Comparison of ENCODE assay signal across 23 cellular contexts in the genomic region with DNA sequence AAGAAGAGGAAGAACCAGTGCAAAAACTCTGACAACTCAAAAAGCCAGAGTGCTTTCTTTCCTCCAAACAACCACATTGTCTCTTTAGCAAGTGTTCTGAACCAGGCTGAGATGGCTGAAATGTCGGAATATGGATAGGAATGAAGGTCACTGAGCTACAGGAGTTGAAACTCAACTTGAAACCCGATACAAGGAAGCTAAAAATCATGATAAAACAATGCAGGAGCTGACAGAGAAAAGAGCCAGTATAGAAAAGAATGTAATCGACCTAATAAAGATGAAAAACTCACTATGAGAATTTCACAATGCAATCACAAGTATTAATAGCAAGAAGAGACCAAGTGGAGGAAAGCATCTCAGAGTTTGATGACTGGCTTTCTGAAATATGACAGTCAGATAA. TPM values are rescaled to one million over a fixed set of nuclear protein-coding genes. Genes with fewer than 3 reads are reported as not detected.
DNase-seq lines count a peak whose midpoint lies in the region; ATAC-seq and TF ChIP-seq lines count a peak whose summit lies in the region.
"Had no signal": no experiment of that assay in that cellular context is flagged by ENCODE, and none has a peak within 500 bp of the region (broad histone marks: within the 10 kb centered on the region; RNA-seq: fewer than 3 reads in every experiment).

No MANE protein-coding gene starts in this region.

- H4K20me1 ChIP-seq in H9 (ENCODE audit: control insufficient read depth, insufficient read depth, insufficient read length), result no peaks in the 10 kb centered on the region

- H3K23me2 ChIP-seq in H9 (ENCODE audit: insufficient read length, low read depth, low read length, poor library complexity, severe bottlenecking), result no peaks in the 10 kb centered on the region

- H3K4ac ChIP-seq in H9 (ENCODE audit: low read depth, low read length), result no peak overlapping the region

- H3K9me3 ChIP-seq in H9 (ENCODE audit: control insufficient read depth, low read depth, low read length) (no peaks in the 10 kb centered on the region), parathyroid adenoma (ENCODE audit: control insufficient read depth, low read length) (no peaks in the 10 kb centered on the region)
- H3K9me3 ChIP-seq: Caco-2, Peyer's patch had no signal

- no peak overlapping the region for H4K91ac ChIP-seq in H9 (ENCODE audit: insufficient read length, low read depth, low read length)

- no peaks in the 10 kb centered on the region for H3K36me3 ChIP-seq in parathyroid adenoma (ENCODE audit: control insufficient read depth, insufficient read depth, low read length)
- H3K36me3 ChIP-seq: Peyer's patch had no signal

- no peak overlapping the region for H3K27ac ChIP-seq in H9 (ENCODE audit: insufficient read length, low read depth, low read length)
- no peak overlapping the region for H3K27ac ChIP-seq in parathyroid adenoma
- H3K27ac ChIP-seq: Peyer's patch had no signal

- H2AK5ac ChIP-seq in H9 (ENCODE audit: insufficient read length, low read length), result no peak overlapping the region

- peaks cover 3% of the 10 kb centered on the region; the same call in 1 of the 2 replicates for H3K4me1 ChIP-seq in H9 (ENCODE audit: insufficient read depth, low read length)
- peaks cover 6% of the 10 kb centered on the region for H3K4me1 ChIP-seq in parathyroid adenoma
- H3K4me1 ChIP-seq: Caco-2, Peyer's patch had no signal

- no peaks in the 10 kb centered on the region for H3K27me3 ChIP-seq in H9 (ENCODE audit: insufficient read depth, low read length)
- H3K27me3 ChIP-seq in parathyroid adenoma (ENCODE audit: control insufficient read depth, insufficient read depth, low read length), result no peaks in the 10 kb centered on the region
- H3K27me3 ChIP-seq: Peyer's patch had no signal

- H2BK12ac ChIP-seq in H9 (ENCODE audit: insufficient read length, low read depth, low read length), result no peak overlapping the region

- H3K27ac Mint-ChIP-seq in H9, result no peak overlapping the region
- H3K27ac Mint-ChIP-seq in activated T-helper 1 cell treated with anti-CD3 and anti-CD28 coated beads, Interleukin-12 subunit alpha, Interleukin-12 subunit beta, Interleukin-2, Interleukin-4 antibody, amounts not matched to agents 30 ng/mL and 10 ng/mL and 1 ng/mL, durations not matched to agents 14 hours and 24 hours and 36 hours, result no peak overlapping the region
- H3K27ac Mint-ChIP-seq: CD8-positive, alpha-beta T cell had no signal

- DNase-seq in EH (ENCODE audit: low read depth), result peak; percentile 20
- DNase-seq in H9, result no peak
- DNase-seq in activated T-helper 1 cell treated with anti-CD3 and anti-CD28 coated beads, Interleukin-12 subunit alpha, Interleukin-12 subunit beta, Interleukin-2, Interleukin-4 antibody, amounts not matched to agents 30 ng/mL and 10 ng/mL and 1 ng/mL, durations not matched to agents 14 hours and 24 hours and 36 hours (ENCODE audit: low spot score), result no peak
- DNase-seq in NCI-H1092 (lab: John Stamatoyannopoulos, UW), result no peak
- DNase-seq: C1 segment of cervical spinal cord; Caco-2; CD8-positive, alpha-beta T cell; DMS 273 treated with DMSO at 0.1 percent for 48 hours; DMS79; GF-D8; KBM-7; MV-4-11; NCI-H1105 treated with DMSO at 0.1 percent for 48 hours; NCI-H146; NCI-H2029; NCI-H2227 treated with DMSO at 0.1 percent for 48 hours; NCI-H526 treated with DMSO at 0.1 percent for 48 hours; Peyer's patch; SHP77 treated with DMSO at 0.1 percent for 48 hours had no signal

- ATAC-seq in HG03025 (IDR thresholded peaks at IDR 0.05; ENCODE audit: low FRiP score, unreplicated experiment) (no peak), GM18519 (IDR thresholded peaks at IDR 0.05; ENCODE audit: low FRiP score, unreplicated experiment) (no peak)
- ATAC-seq: CD8-positive, alpha-beta T cell; HCT116 had no signal

- no peak overlapping the region for H4K5ac ChIP-seq in H9 (ENCODE audit: insufficient read length, low read depth, low read length)

- H3K27me3 Mint-ChIP-seq in H9 (ENCODE audit: low read depth), result peaks cover 2% of the 10 kb centered on the region; the same call in 1 of the 2 replicates
- peaks cover 4% of the 10 kb centered on the region for H3K27me3 Mint-ChIP-seq in activated T-helper 1 cell treated with anti-CD3 and anti-CD28 coated beads, Interleukin-12 subunit alpha, Interleukin-12 subunit beta, Interleukin-2, Interleukin-4 antibody, amounts not matched to agents 30 ng/mL and 10 ng/mL and 1 ng/mL, durations not matched to agents 14 hours and 24 hours and 36 hours (ENCODE audit: insufficient read depth)

- no peak overlapping the region for H2BK120ac ChIP-seq in H9 (ENCODE audit: low read depth, low read length, poor library complexity, severe bottlenecking)

- H2AFZ ChIP-seq in H9 (ENCODE audit: low read length) (peak overlapping the region; percentile 32), parathyroid adenoma (peak overlapping the region; percentile 64)

- H3K9me3 Mint-ChIP-seq in H9, result peaks cover 0 to 3% of the 10 kb centered on the region in 2 experiments; a peak in 3 of 5 replicates
- peaks cover 20% of the 10 kb centered on the region for H3K9me3 Mint-ChIP-seq in activated T-helper 1 cell treated with anti-CD3 and anti-CD28 coated beads, Interleukin-12 subunit alpha, Interleukin-12 subunit beta, Interleukin-2, Interleukin-4 antibody, amounts not matched to agents 30 ng/mL and 10 ng/mL and 1 ng/mL, durations not matched to agents 14 hours and 24 hours and 36 hours

- intact Hi-C loops in activated T-helper 1 cell treated with anti-CD3 and anti-CD28 coated beads, Interleukin-12 subunit alpha, Interleukin-12 subunit beta, Interleukin-2, Interleukin-4 antibody, amounts not matched to agents 30 ng/mL and 10 ng/mL and 1 ng/mL, durations not matched to agents 14 hours and 24 hours and 36 hours (cut with micrococcal nuclease), result no loop called here

- no peak overlapping the region for H3K56ac ChIP-seq in H9 (ENCODE audit: insufficient read length, low read depth, low read length)

- peaks cover 21% of the 10 kb centered on the region in 2 experiments for H3K4me1 Mint-ChIP-seq in H9
- peaks cover 66% of the 10 kb centered on the region for H3K4me1 Mint-ChIP-seq in activated T-helper 1 cell treated with anti-CD3 and anti-CD28 coated beads, Interleukin-12 subunit alpha, Interleukin-12 subunit beta, Interleukin-2, Interleukin-4 antibody, amounts not matched to agents 30 ng/mL and 10 ng/mL and 1 ng/mL, durations not matched to agents 14 hours and 24 hours and 36 hours (ENCODE audit: low read depth)

- H3K9ac ChIP-seq in H9 (ENCODE audit: extremely low read depth, insufficient read length, low read length), result no peak overlapping the region
- no peak overlapping the region for H3K9ac ChIP-seq in parathyroid adenoma

- H2BK5ac ChIP-seq in H9 (ENCODE audit: insufficient read length, low read length), result no peak overlapping the region

- H2BK20ac ChIP-seq in H9 (ENCODE audit: low read depth, low read length, poor library complexity, severe bottlenecking), result no peak overlapping the region

- TF ChIP-seq CTCF in H9 (conservative IDR thresholded peaks at IDR 0.05), result no peak
- TF ChIP-seq CTCF in parathyroid adenoma (IDR thresholded peaks at IDR 0.05), result no peak

- peaks cover 0 to 3% (median 0%) of the 10 kb centered on the region in 3 experiments; a peak in 1 of 7 replicates for H3K36me3 Mint-ChIP-seq in H9 (ENCODE audit: insufficient read depth in 1 of 3, low read depth in 3 of 3)
- peaks cover 12% of the 10 kb centered on the region for H3K36me3 Mint-ChIP-seq in activated T-helper 1 cell treated with anti-CD3 and anti-CD28 coated beads, Interleukin-12 subunit alpha, Interleukin-12 subunit beta, Interleukin-2, Interleukin-4 antibody, amounts not matched to agents 30 ng/mL and 10 ng/mL and 1 ng/mL, durations not matched to agents 14 hours and 24 hours and 36 hours (ENCODE audit: low read depth)
- H3K36me3 Mint-ChIP-seq: CD8-positive, alpha-beta T cell had no signal

- H3K79me2 ChIP-seq in H9 (ENCODE audit: insufficient read depth, low read length), result no peaks in the 10 kb centered on the region
- H3K79me2 ChIP-seq in parathyroid adenoma, result no peaks in the 10 kb centered on the region

- no peak overlapping the region for H2BK15ac ChIP-seq in H9 (ENCODE audit: low read depth, low read length)

- no peak overlapping the region for H3K4me3 ChIP-seq in parathyroid adenoma (ENCODE audit: low read depth, low read length)
- H3K4me3 ChIP-seq: Peyer's patch had no signal

- no CpG with 5 or more reads among the region's 3 CpGs for WGBS in H9 (ENCODE audit: extremely low coverage, insufficient read length, low lambda C conversion rate)

- H3K14ac ChIP-seq in H9 (ENCODE audit: insufficient read depth, low read length), result no peak overlapping the region

- H3K23ac ChIP-seq in H9 (ENCODE audit: insufficient read length, low read depth, low read length), result no peak overlapping the region

- H3T11ph ChIP-seq in H9 (ENCODE audit: low read length), result no peak overlapping the region

- no peak overlapping the region for H4K8ac ChIP-seq in H9 (replicated peaks; ENCODE audit: insufficient read length, low read depth, low read length)

- H3K18ac ChIP-seq in H9 (ENCODE audit: insufficient read length, low read depth, low read length), result no peak overlapping the region

- H3K4me3 Mint-ChIP-seq in H9, result no peak overlapping the region
- peak overlapping the region; percentile 15 for H3K4me3 Mint-ChIP-seq in activated T-helper 1 cell treated with anti-CD3 and anti-CD28 coated beads, Interleukin-12 subunit alpha, Interleukin-12 subunit beta, Interleukin-2, Interleukin-4 antibody, amounts not matched to agents 30 ng/mL and 10 ng/mL and 1 ng/mL, durations not matched to agents 14 hours and 24 hours and 36 hours
- H3K4me3 Mint-ChIP-seq: CD8-positive, alpha-beta T cell had no signal

- H3K4me2 ChIP-seq in H9 (ENCODE audit: insufficient read depth, insufficient read length, low read length) (no peak overlapping the region), parathyroid adenoma (ENCODE audit: low read length) (no peak overlapping the region)

- no peaks in the 10 kb centered on the region for H3K79me1 ChIP-seq in H9 (ENCODE audit: insufficient read depth, low read depth, low read length, poor library complexity, severe bottlenecking)

RNA-seq across cellular contexts. Expression of gene EIF2AK3, which starts 15.0 kb away (rescaled TPM):
- total RNA-seq in H9 (2021), result 17.9 and 19.3 TPM in 2 replicates
- 28.7 and 29.6 TPM in 2 replicates for total RNA-seq in activated T-helper 1 cell treated with anti-CD3 and anti-CD28 coated beads, Interleukin-12 subunit alpha, Interleukin-12 subunit beta, Interleukin-2, Interleukin-4 antibody, amounts not matched to agents 30 ng/mL and 10 ng/mL and 1 ng/mL, durations not matched to agents 14 hours and 24 hours and 36 hours

RNA-seq across cellular contexts. Expression of gene RPIA, which starts 49.2 kb away (rescaled TPM):
- 17.3 and 18.6 TPM in 2 replicates for total RNA-seq in H9 (2021)
- 79.1 and 83.1 TPM in 2 replicates for total RNA-seq in activated T-helper 1 cell treated with anti-CD3 and anti-CD28 coated beads, Interleukin-12 subunit alpha, Interleukin-12 subunit beta, Interleukin-2, Interleukin-4 antibody, amounts not matched to agents 30 ng/mL and 10 ng/mL and 1 ng/mL, durations not matched to agents 14 hours and 24 hours and 36 hours
